8 cellular contexts compared by ENCODE assay signal in the genomic region with DNA sequence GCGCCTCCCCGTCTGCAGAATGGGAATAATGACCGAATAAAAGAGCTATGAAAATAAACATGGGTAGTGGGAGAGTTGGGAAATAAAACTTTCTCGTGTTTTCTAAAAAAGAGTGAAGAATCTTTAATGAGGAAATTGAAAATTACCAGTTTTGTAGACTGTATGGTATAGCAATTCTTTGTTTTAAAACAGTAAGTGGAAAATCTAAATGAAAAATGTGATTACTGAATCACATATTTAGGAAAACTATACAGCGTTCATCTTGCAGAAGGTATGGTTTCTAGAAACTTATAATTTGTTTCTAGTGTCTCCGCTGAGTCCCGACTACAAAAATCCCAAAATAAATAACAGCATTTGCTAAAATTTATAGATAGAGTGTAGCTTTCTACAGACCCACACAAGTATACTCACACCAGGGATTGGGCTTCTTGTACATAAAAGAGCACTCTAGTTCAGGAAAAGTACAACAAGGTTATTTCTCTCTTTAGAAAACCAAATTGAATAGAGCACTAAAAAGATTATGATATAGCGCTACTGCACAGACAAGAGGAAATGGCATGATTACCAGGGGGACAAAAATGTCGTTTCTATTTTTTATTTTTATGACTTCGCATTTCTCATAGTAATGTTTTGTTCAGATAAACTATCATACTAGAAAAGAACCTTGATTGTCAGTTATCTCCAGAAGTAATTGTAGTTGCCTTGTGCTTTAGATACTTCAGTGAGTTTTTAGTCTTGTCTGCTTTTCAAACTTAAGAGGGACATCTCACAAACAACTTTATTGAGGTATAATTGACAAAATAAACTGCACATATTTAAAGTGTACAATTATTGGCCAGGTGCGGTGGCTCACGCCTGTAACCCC. TPM values are rescaled to one million over a fixed set of nuclear protein-coding genes. Genes with fewer than 3 reads are reported as not detected.
DNase-seq lines count a peak whose midpoint lies in the region; ATAC-seq and TF ChIP-seq lines count a peak whose summit lies in the region.

No MANE protein-coding gene starts in this region.

- H3K27ac Mint-ChIP-seq in CD4-positive, alpha-beta memory T cell: peak overlapping the region; percentile 86 to 97 (median 94)
- H3K27ac Mint-ChIP-seq in nephron progenitor cell: peak overlapping the region; percentile 97

- intact Hi-C loops in CD4-positive, alpha-beta memory T cell (cut with micrococcal nuclease): loop anchor here (2.0 to 5.0 kb wide), 2 partner anchors 101 to 157 kb away; no protein-coding TSS in a partner anchor

- H3K9me3 ChIP-seq in CD4-positive, alpha-beta memory T cell (ENCODE audit: control insufficient read depth in 1 of 2, low read length in 2 of 2): no peaks in the 10 kb centered on the region
- no peaks in the 10 kb centered on the region for H3K9me3 ChIP-seq in duodenal mucosa (ENCODE audit: control insufficient read depth in 1 of 2, low read length in 2 of 2)

- H3K4me3 Mint-ChIP-seq in CD4-positive, alpha-beta memory T cell: peak overlapping the region; percentile 88 to 97 (median 90)
- H3K4me3 Mint-ChIP-seq in nephron progenitor cell: peak overlapping the region; percentile 94

- peaks cover 0 to 14% of the 10 kb centered on the region in 2 donors for H3K36me3 Mint-ChIP-seq in CD4-positive, alpha-beta memory T cell
- H3K36me3 Mint-ChIP-seq in nephron progenitor cell (ENCODE audit: low read depth): no peaks in the 10 kb centered on the region

- peak overlapping the region; percentile 61 to 83 for H3K9ac ChIP-seq in duodenal mucosa (ENCODE audit: low read depth in 1 of 2, low read length in 2 of 2)

- no peaks in the 10 kb centered on the region for H3K27me3 Mint-ChIP-seq in CD4-positive, alpha-beta memory T cell
- H3K27me3 Mint-ChIP-seq in nephron progenitor cell (ENCODE audit: low read depth, poor library complexity): peaks cover 9% of the 10 kb centered on the region

- peaks cover 0 to 2% (median 0%) of the 10 kb centered on the region in 8 donors for H3K9me3 Mint-ChIP-seq in CD4-positive, alpha-beta memory T cell
- H3K9me3 Mint-ChIP-seq in nephron progenitor cell: no peaks in the 10 kb centered on the region

- no peak for DNase-seq in CD4-positive, alpha-beta memory T cell
- peak; percentile 23 for DNase-seq in NB4 (ENCODE audit: low read depth)
- DNase-seq in nephron progenitor cell: no peak
- DNase-seq in putamen (ENCODE audit: low spot score): no peak
- DNase-seq in omental fat pad (ENCODE audit: low spot score): no peak
- no peak for DNase-seq in ecto neural progenitor cell (ENCODE audit: low spot score)

- no peak for TF ChIP-seq CTCF in NB4 (IDR thresholded peaks at IDR 0.05; ENCODE audit: low read depth, low read length)
- TF ChIP-seq CTCF in nephron progenitor cell (IDR thresholded peaks at IDR 0.05): no peak
- TF ChIP-seq CTCF in omental fat pad (IDR thresholded peaks at IDR 0.05): no peak

- H3K27ac ChIP-seq in CD4-positive, alpha-beta memory T cell (ENCODE audit: low read depth, low read length): peak overlapping the region; percentile 71
- peak overlapping the region; percentile 48 for H3K27ac ChIP-seq in duodenal mucosa (ENCODE audit: low read depth, low read length)

- H3K36me3 ChIP-seq in CD4-positive, alpha-beta memory T cell (ENCODE audit: insufficient read depth, low read length): no peaks in the 10 kb centered on the region
- H3K36me3 ChIP-seq in duodenal mucosa (ENCODE audit: control insufficient read depth in 1 of 2, insufficient read depth in 2 of 2, low read length in 2 of 2): no peaks in the 10 kb centered on the region

- CTCF ChIA-PET in CD4-positive, alpha-beta memory T cell (lab: Charles Lee; ENCODE audit: partially characterized antibody): interaction anchor here (0.6 to 8.9 kb wide), 9 partner anchors 48 to 277 kb away, joined by 3 to 91 read pairs (median 4); partner anchors contain the start of gene GORASP2

- POLR2A ChIA-PET in CD4-positive, alpha-beta memory T cell (lab: Charles Lee; ENCODE audit: partially characterized antibody): interaction anchor here (0.6 to 5.1 kb wide), 14 partner anchors 9 to 272 kb away, joined by 3 to 32 read pairs (median 10); partner anchors contain the start of genes DCAF17, GORASP2 and METTL8

- H3K4me1 ChIP-seq in CD4-positive, alpha-beta memory T cell (ENCODE audit: insufficient read depth, low read length): peaks cover 58% of the 10 kb centered on the region
- peaks cover 13 to 20% of the 10 kb centered on the region in 2 donors for H3K4me1 ChIP-seq in duodenal mucosa (ENCODE audit: control insufficient read depth in 1 of 2, insufficient read depth in 2 of 2, low read length in 2 of 2)

- ATAC-seq in omental fat pad (ENCODE audit: low FRiP score) (no peak), HG03135 (IDR thresholded peaks at IDR 0.05; ENCODE audit: unreplicated experiment) (no peak)

- TF ChIP-seq POLR2A in NB4 (IDR thresholded peaks at IDR 0.05; ENCODE audit: extremely low read depth, insufficient read length): no peak

- H3K4me3 ChIP-seq in CD4-positive, alpha-beta memory T cell (ENCODE audit: low read length in 2 of 2): peak overlapping the region; percentile 27 to 74
- H3K4me3 ChIP-seq in NB4 (ENCODE audit: low read depth, low read length) (peak overlapping the region; percentile 92), duodenal mucosa (ENCODE audit: low read depth in 1 of 2, low read length in 2 of 2) (peak overlapping the region; percentile 73 to 90)

- peaks cover 42 to 63% (median 50%) of the 10 kb centered on the region in 4 donors for H3K4me1 Mint-ChIP-seq in CD4-positive, alpha-beta memory T cell
- H3K4me1 Mint-ChIP-seq in nephron progenitor cell: peaks cover 26% of the 10 kb centered on the region

- no peaks in the 10 kb centered on the region for H3K27me3 ChIP-seq in CD4-positive, alpha-beta memory T cell (ENCODE audit: insufficient read depth, low read length)
- H3K27me3 ChIP-seq in duodenal mucosa (ENCODE audit: control insufficient read depth in 1 of 2, insufficient read depth in 2 of 2, low read length in 2 of 2): no peaks in the 10 kb centered on the region

RNA-seq across cellular contexts. Expression of gene TLK1, which starts 1.0 kb away (rescaled TPM):
- 100 to 1,000 TPM; 138 to 152 TPM for total RNA-seq in CD4-positive, alpha-beta memory T cell
- polyA plus RNA-seq in CD4-positive, alpha-beta memory T cell: 10 to 100 TPM; 19.2 to 53.6 TPM
- 10 to 100 TPM; 18.1 to 34.1 (median 27.3) TPM for total RNA-seq in omental fat pad
